Comparison of ENCODE assay signal across 10 cellular contexts in genomic region chr2:150486539-150487484, GRCh38. TPM values are rescaled to one million over a fixed set of nuclear protein-coding genes. Genes with fewer than 3 reads are reported as not detected.
DNase-seq lines count a peak whose midpoint lies in the region; ATAC-seq lines count a peak whose summit lies in the region.
"Had no signal": no experiment of that assay in that cellular context is flagged by ENCODE, and none has a peak within 500 bp of the region (broad histone marks: within the 10 kb centered on the region; RNA-seq: fewer than 3 reads in every experiment).

No MANE protein-coding gene starts in this region.

- ATAC-seq in HG03342 (IDR thresholded peaks at IDR 0.05; ENCODE audit: unreplicated experiment) (no peak), HG02973 (IDR thresholded peaks at IDR 0.05; ENCODE audit: unreplicated experiment) (no peak), GM19351 (IDR thresholded peaks at IDR 0.05; ENCODE audit: unreplicated experiment) (no peak)

- no peaks in the 10 kb centered on the region for H3K36me3 ChIP-seq in endocrine pancreas (ENCODE audit: control insufficient read depth, insufficient read depth, low read length)

- DNase-seq in NCI-H1417 (lab: John Stamatoyannopoulos, UW), result peak; percentile 27 to 80 (median 68)
- no peak for DNase-seq in NCI-H1417 treated with DMSO at 0.1 percent for 48 hours (lab: John Stamatoyannopoulos, UW)
- DNase-seq in NCI-H748 treated with DMSO at 0.1 percent for 48 hours (lab: John Stamatoyannopoulos, UW), result peak; percentile 56
- DNase-seq in mucosa of gallbladder (ENCODE audit: low spot score), result peak; percentile 45

- peak overlapping the region; percentile 41 for H3K4me3 ChIP-seq in endocrine pancreas (ENCODE audit: control insufficient read depth, insufficient read depth, low read length)

- peak overlapping the region; percentile 45 for H3K9ac ChIP-seq in endocrine pancreas (ENCODE audit: control insufficient read depth, insufficient read depth, low read length)

- no peaks in the 10 kb centered on the region for H3K9me3 ChIP-seq in endocrine pancreas (ENCODE audit: control insufficient read depth, low read length)

- H3K27me3 ChIP-seq in endocrine pancreas (ENCODE audit: control insufficient read depth, insufficient read depth, low read length), result no peaks in the 10 kb centered on the region

- no peaks in the 10 kb centered on the region for H3K4me1 ChIP-seq in endocrine pancreas (ENCODE audit: control insufficient read depth, insufficient read depth, low read length)

RNA-seq across cellular contexts. Expression of gene RND3, which starts 0.7 kb away (rescaled TPM):
- 39.7 TPM for total RNA-seq in mucosa of gallbladder
- total RNA-seq: activated CD8-positive, alpha-beta memory T cell treated with anti-CD3 and anti-CD28 coated beads for 36 hours; B cell had no signal
